ENCODE assay signal across 32 cellular contexts in the genomic region with DNA sequence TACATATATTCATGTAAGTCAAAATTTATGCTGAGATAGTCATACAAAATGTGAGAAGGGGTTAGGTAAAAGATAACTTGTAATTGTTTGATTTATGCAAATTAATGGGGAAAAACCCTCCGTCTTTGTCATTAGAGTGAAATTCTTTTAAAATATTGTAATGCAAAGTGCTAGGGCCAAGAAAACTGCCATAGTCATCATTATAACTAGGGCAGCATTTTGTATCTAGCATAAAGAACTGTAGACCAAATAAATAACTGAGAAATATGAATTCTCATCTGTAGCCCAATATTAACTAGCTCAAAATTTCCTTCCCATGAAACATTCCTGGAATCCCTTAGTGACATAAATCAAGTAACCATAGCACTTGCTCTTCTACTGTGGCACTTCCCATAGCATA.
"Had no signal": no experiment of that assay in that cellular context is flagged by ENCODE, and none has a peak within 500 bp of the region (broad histone marks: within the 10 kb centered on the region; RNA-seq: fewer than 3 reads in every experiment).

No MANE protein-coding gene starts in this region.

- H3K4me3 ChIP-seq: adrenal gland, body of pancreas, breast epithelium had no signal

- H3K36me3 ChIP-seq: adrenal gland, brain microvascular endothelial cell, breast epithelium had no signal

- H3K27me3 ChIP-seq: adrenal gland, body of pancreas, brain microvascular endothelial cell, breast epithelium had no signal

- H3K9me3 ChIP-seq: adrenal gland, body of pancreas, breast epithelium had no signal

- H3K27ac ChIP-seq: adrenal gland, body of pancreas, brain microvascular endothelial cell, breast epithelium, VCaP had no signal

- ATAC-seq: activated CD8-positive, alpha-beta T cell treated with anti-CD3 and anti-CD28 coated beads for 36 hours; activated naive CD4-positive, alpha-beta T cell treated with anti-CD3 and anti-CD28 coated beads, Interleukin-2, amount 50 U/mL, for 72 hours; activated T-cell treated with anti-CD3 and anti-CD28 coated beads, Interleukin-2, amount 50 U/mL, for 4 hours; activated T-cell treated with anti-CD3 and anti-CD28 coated beads, Interleukin-2, amount 50 U/mL, for 72 hours; activated T-helper 17 cell treated with anti-CD3 and anti-CD28 coated beads, Interleukin-2, amount 50 U/mL, for 72 hours; body of pancreas had no signal

- FAIRE-seq: astrocyte, TTC549 had no signal

- DNase-seq: activated B cell treated with CpG ODN at 0.5 μM for 24 hours; activated CD4-positive, alpha-beta memory T cell treated with anti-CD3 and anti-CD28 coated beads for 36 hours; activated CD4-positive, alpha-beta T cell treated with anti-CD3 and anti-CD28 coated beads for 4 hours; activated CD4-positive, alpha-beta T cell treated with anti-CD3 and anti-CD28 coated beads, Interleukin-2, amount 10 ng/mL, durations not matched to agents 24 days and 14 days; activated CD4-positive, alpha-beta T cell treated with anti-CD3 and anti-CD28 coated beads, Interleukin-2, amount 50 U/mL, for 1 hour; activated CD4-positive, alpha-beta T cell treated with anti-CD3 and anti-CD28 coated beads, Interleukin-2, amount 50 U/mL, for 4 hours; activated CD4-positive, CD25-positive, alpha-beta regulatory T cell treated with anti-CD3 and anti-CD28 coated beads, Interleukin-2, amount 50 U/mL, for 72 hours; activated CD8-positive, alpha-beta memory T cell treated with anti-CD3 and anti-CD28 coated beads, Interleukin-2, amount 50 U/mL, for 4 hours; activated CD8-positive, alpha-beta T cell treated with anti-CD3 and anti-CD28 coated beads for 36 hours; activated effector memory CD4-positive, alpha-beta T cell treated with anti-CD3 and anti-CD28 coated beads, Interleukin-2, amount 50 U/mL, for 16 hours; activated gamma-delta T cell treated with Interleukin-2 at 50 U/mL for 16 hours; activated naive CD4-positive, alpha-beta T cell; activated naive CD4-positive, alpha-beta T cell treated with anti-CD3 and anti-CD28 coated beads, Interleukin-2, amount 10 ng/mL, durations not matched to agents 7 days and 5 days; activated naive CD8-positive, alpha-beta T cell treated with anti-CD3 and anti-CD28 coated beads for 36 hours; activated T-cell treated with anti-CD3 and anti-CD28 coated beads for 4 hours; activated T-cell treated with anti-CD3 and anti-CD28 coated beads, Interleukin-2, amount 50 U/mL, for 1 hour; activated T-cell treated with anti-CD3 and anti-CD28 coated beads, Interleukin-2, amount 50 U/mL, for 4 hours; activated T-cell treated with anti-CD3 and anti-CD28 coated beads, Interleukin-2, amount 50 U/mL, for 72 hours; adrenal gland; amniotic stem cell; aorta; body of pancreas; brain microvascular endothelial cell; central memory CD4-positive, alpha-beta T cell; T-helper 2 cell; T-helper 9 cell had no signal

- H3K4me1 ChIP-seq: adrenal gland, body of pancreas, breast epithelium had no signal
